ENCODE assay signal across 13 cellular contexts in genomic region chr15:99073008-99073714, GRCh38. TPM values are rescaled to one million over a fixed set of nuclear protein-coding genes. Genes with fewer than 3 reads are reported as not detected.
DNase-seq lines count a peak whose midpoint lies in the region; ATAC-seq lines count a peak whose summit lies in the region.
"Had no signal": no experiment of that assay in that cellular context is flagged by ENCODE, and none has a peak within 500 bp of the region (broad histone marks: within the 10 kb centered on the region; RNA-seq: fewer than 3 reads in every experiment).

No MANE protein-coding gene starts in this region.

- peak; percentile 16 for DNase-seq in glomerular visceral epithelial cell (ENCODE audit: extremely low spot score)
- DNase-seq in activated CD4-positive, alpha-beta T cell treated with anti-CD3 and anti-CD28 coated beads for 1 hour = no peak
- DNase-seq in HK-2 (ENCODE audit: unreplicated experiment) = no peak
- DNase-seq in NOMO-1 treated with dmso at 0.1 percent for 144 hours (lab: John Stamatoyannopoulos, UW; ENCODE audit: unreplicated experiment) = no peak
- DNase-seq: activated CD4-positive, alpha-beta T cell treated with anti-CD3 and anti-CD28 coated beads for 36 hours; AML-193; Calu3; heart left ventricle; NCI-H1092 treated with DMSO at 0.1 percent for 48 hours had no signal

- ATAC-seq in GM18502 (IDR thresholded peaks at IDR 0.05; ENCODE audit: poor library complexity, unreplicated experiment) = peak; percentile 52
- ATAC-seq in GM21529 (IDR thresholded peaks at IDR 0.05; ENCODE audit: unreplicated experiment) = peak; percentile 42
- peak; percentile 48 for ATAC-seq in HG03575 (IDR thresholded peaks at IDR 0.05; ENCODE audit: extremely low read depth, insufficient number of reproducible peaks, low FRiP score, unreplicated experiment)
- ATAC-seq in esophagus mucosa = no peak
- ATAC-seq: activated CD4-positive, alpha-beta T cell treated with anti-CD3 and anti-CD28 coated beads for 36 hours; heart left ventricle had no signal

RNA-seq across cellular contexts. Expression of gene SYNM, which starts 31.7 kb away (rescaled TPM):
- 6.0 TPM for total RNA-seq in esophagus mucosa
